Comparison of ENCODE assay signal across 16 cellular contexts in genomic region chrX:150623583-150623982, GRCh38. TPM values are rescaled to one million over a fixed set of nuclear protein-coding genes. Genes with fewer than 3 reads are reported as not detected.
DNase-seq lines count a peak whose midpoint lies in the region; ATAC-seq and TF ChIP-seq lines count a peak whose summit lies in the region.
"Had no signal": no experiment of that assay in that cellular context is flagged by ENCODE, and none has a peak within 500 bp of the region (broad histone marks: within the 10 kb centered on the region; RNA-seq: fewer than 3 reads in every experiment).

No MANE protein-coding gene starts in this region.

- peak overlapping the region; percentile 31 for H3K27ac Mint-ChIP-seq in T-helper 2 cell treated with Interferon-gamma antibody and Interleukin-4, amounts not matched to agents 5 μg/mL and 100 μg/mL, for 36 hours
- H3K27ac Mint-ChIP-seq in dendritic cell treated with granulocyte-macrophage colony-stimulating factor and Interleukin-4, amounts not matched to agents 40 ng/mL and 50 ng/mL, for 4 days = peak overlapping the region; percentile 35
- no peak overlapping the region for H3K27ac Mint-ChIP-seq in progenitor cell of endocrine pancreas
- H3K27ac Mint-ChIP-seq: HFFc6 had no signal

- H3K4me3 Mint-ChIP-seq in T-helper 2 cell treated with Interferon-gamma antibody and Interleukin-4, amounts not matched to agents 5 μg/mL and 100 μg/mL, for 36 hours = no peak overlapping the region
- H3K4me3 Mint-ChIP-seq in dendritic cell treated with granulocyte-macrophage colony-stimulating factor and Interleukin-4, amounts not matched to agents 40 ng/mL and 50 ng/mL, for 4 days = no peak overlapping the region
- H3K4me3 Mint-ChIP-seq in progenitor cell of endocrine pancreas (ENCODE audit: low read depth) = no peak overlapping the region
- H3K4me3 Mint-ChIP-seq: CD4-positive, alpha-beta T cell; HFFc6 had no signal

- no peak for ATAC-seq in GM21515 (IDR thresholded peaks at IDR 0.05; ENCODE audit: unreplicated experiment)

- no peak for TF ChIP-seq CTCF in progenitor cell of endocrine pancreas (IDR thresholded peaks at IDR 0.05; ENCODE audit: unreplicated experiment)

- peaks cover 53% of the 10 kb centered on the region for H3K36me3 Mint-ChIP-seq in T-helper 2 cell treated with Interferon-gamma antibody and Interleukin-4, amounts not matched to agents 5 μg/mL and 100 μg/mL, for 36 hours (ENCODE audit: low read depth)
- peaks cover 94% of the 10 kb centered on the region for H3K36me3 Mint-ChIP-seq in dendritic cell treated with granulocyte-macrophage colony-stimulating factor and Interleukin-4, amounts not matched to agents 40 ng/mL and 50 ng/mL, for 4 days (ENCODE audit: low read depth)
- H3K36me3 Mint-ChIP-seq in progenitor cell of endocrine pancreas (ENCODE audit: insufficient read depth) = peaks cover 23% of the 10 kb centered on the region

- no peaks in the 10 kb centered on the region for H3K9me3 Mint-ChIP-seq in T-helper 2 cell treated with Interferon-gamma antibody and Interleukin-4, amounts not matched to agents 5 μg/mL and 100 μg/mL, for 36 hours
- H3K9me3 Mint-ChIP-seq in dendritic cell treated with granulocyte-macrophage colony-stimulating factor and Interleukin-4, amounts not matched to agents 40 ng/mL and 50 ng/mL, for 4 days = no peaks in the 10 kb centered on the region
- peaks cover 30% of the 10 kb centered on the region for H3K9me3 Mint-ChIP-seq in progenitor cell of endocrine pancreas (ENCODE audit: low read depth)
- H3K9me3 Mint-ChIP-seq: CD4-positive, alpha-beta T cell; HFFc6 had no signal

- intact Hi-C loops in dendritic cell treated with granulocyte-macrophage colony-stimulating factor and Interleukin-4, amounts not matched to agents 40 ng/mL and 50 ng/mL, for 4 days (cut with micrococcal nuclease) = no loop called here

- no peak for DNase-seq in T-helper 2 cell treated with Interferon-gamma antibody and Interleukin-4, amounts not matched to agents 5 μg/mL and 100 μg/mL, for 36 hours (ENCODE audit: low spot score)
- DNase-seq in T-helper 2 cell (no peak), NCI-H69 (lab: John Stamatoyannopoulos, UW) (peak; percentile 5), progenitor cell of endocrine pancreas (ENCODE audit: low spot score, unreplicated experiment) (no peak), occipital lobe (lab: John Stamatoyannopoulos, UW) (no peak)
- DNase-seq: CD4-positive, alpha-beta T cell; H7; HFFc6; KG1; MG63; NCI-H1105 treated with DMSO at 0.1 percent for 48 hours; NCI-H146; NCI-H2029; NCI-H2227 treated with DMSO at 0.1 percent for 48 hours had no signal

- no peaks in the 10 kb centered on the region for H3K27me3 Mint-ChIP-seq in T-helper 2 cell treated with Interferon-gamma antibody and Interleukin-4, amounts not matched to agents 5 μg/mL and 100 μg/mL, for 36 hours (ENCODE audit: low read depth)
- H3K27me3 Mint-ChIP-seq in dendritic cell treated with granulocyte-macrophage colony-stimulating factor and Interleukin-4, amounts not matched to agents 40 ng/mL and 50 ng/mL, for 4 days = no peaks in the 10 kb centered on the region
- H3K27me3 Mint-ChIP-seq in progenitor cell of endocrine pancreas = no peaks in the 10 kb centered on the region
- H3K27me3 Mint-ChIP-seq: CD4-positive, alpha-beta T cell had no signal

- peaks cover 2% of the 10 kb centered on the region for H3K4me1 Mint-ChIP-seq in T-helper 2 cell treated with Interferon-gamma antibody and Interleukin-4, amounts not matched to agents 5 μg/mL and 100 μg/mL, for 36 hours (ENCODE audit: low read depth)
- peaks cover 14% of the 10 kb centered on the region for H3K4me1 Mint-ChIP-seq in dendritic cell treated with granulocyte-macrophage colony-stimulating factor and Interleukin-4, amounts not matched to agents 40 ng/mL and 50 ng/mL, for 4 days (ENCODE audit: low read depth)
- H3K4me1 Mint-ChIP-seq in progenitor cell of endocrine pancreas (ENCODE audit: low read depth) = no peaks in the 10 kb centered on the region

RNA-seq across cellular contexts. Expression of gene MTM1, which starts 55.2 kb away (rescaled TPM):
- total RNA-seq in progenitor cell of endocrine pancreas (9.4 and 12.1 TPM in 2 replicates), occipital lobe (17.3 TPM)
